ENCODE assay signal across 17 cellular contexts in the genomic region with DNA sequence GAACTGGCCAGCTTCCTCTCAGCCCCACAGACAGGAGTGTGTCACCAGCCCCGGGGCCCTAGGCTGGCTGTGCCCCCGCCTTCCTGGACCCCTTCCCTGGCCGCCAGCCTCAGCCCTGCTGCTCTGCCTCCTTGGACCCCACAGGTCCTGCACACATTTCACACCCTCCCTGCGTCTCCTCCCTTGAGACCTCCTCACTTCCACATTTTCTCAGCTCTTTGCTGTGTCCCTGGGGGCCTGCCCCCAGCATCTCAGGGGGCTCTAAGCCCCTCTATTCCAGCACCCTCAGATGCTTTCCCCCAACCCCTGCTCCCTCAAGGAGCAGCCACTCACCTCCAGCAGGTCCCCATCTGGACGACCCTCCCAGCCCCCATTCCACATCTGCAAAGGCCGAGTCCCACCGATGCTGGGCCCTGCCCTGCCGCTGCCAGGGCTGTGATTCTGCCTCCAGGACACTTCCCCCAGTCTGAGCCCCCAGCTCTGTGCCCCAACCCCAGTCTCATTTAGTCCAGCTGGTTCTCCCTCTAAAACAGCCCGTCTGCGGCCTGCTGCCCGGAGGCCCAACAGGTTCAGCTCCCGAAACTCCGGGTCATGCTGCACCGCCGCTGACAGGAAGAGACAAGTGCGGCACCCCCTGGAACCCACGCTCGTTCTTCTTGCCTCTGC. TPM values are rescaled to one million over a fixed set of nuclear protein-coding genes. Genes with fewer than 3 reads are reported as not detected.
"Had no signal": no experiment of that assay in that cellular context is flagged by ENCODE, and none has a peak within 500 bp of the region (broad histone marks: within the 10 kb centered on the region; RNA-seq: fewer than 3 reads in every experiment).

No MANE protein-coding gene starts in this region.

- H3K9me3 ChIP-seq: gastroesophageal sphincter, lower lobe of right lung, upper lobe of left lung had no signal

- H3K36me3 ChIP-seq: brain microvascular endothelial cell, gastroesophageal sphincter, lower lobe of right lung, upper lobe of left lung had no signal

- H3K27me3 ChIP-seq: brain microvascular endothelial cell had no signal

- H3K27ac ChIP-seq: brain microvascular endothelial cell, epithelial cell of prostate, gastroesophageal sphincter, lower lobe of right lung, upper lobe of left lung had no signal

- ATAC-seq: activated naive CD4-positive, alpha-beta T cell treated with anti-CD3 and anti-CD28 coated beads, Interleukin-2, amount 50 U/mL, for 72 hours; activated T-cell treated with anti-CD3 and anti-CD28 coated beads, Interleukin-2, amount 50 U/mL, for 4 hours; effector memory CD8-positive, alpha-beta T cell; gastroesophageal sphincter; lower lobe of right lung; naive thymus-derived CD4-positive, alpha-beta T cell had no signal

- DNase-seq: activated CD4-positive, CD25-positive, alpha-beta regulatory T cell; activated effector memory CD4-positive, alpha-beta T cell treated with anti-CD3 and anti-CD28 coated beads, Interleukin-2, amount 50 U/mL, for 16 hours; activated T-cell treated with anti-CD3 and anti-CD28 coated beads, Interleukin-2, amount 50 U/mL, for 4 hours; amniotic stem cell; brain microvascular endothelial cell; cerebellar nuclear complex; effector memory CD8-positive, alpha-beta T cell; hypothalamus; lower lobe of right lung; midbrain; naive thymus-derived CD4-positive, alpha-beta T cell; occipital lobe; stimulated activated naive CD4-positive, alpha-beta T cell had no signal

- H3K4me3 ChIP-seq: upper lobe of left lung had no signal

RNA-seq across cellular contexts. Expression of a gene that starts 4.2 kb away (rescaled TPM):
- total RNA-seq: activated T-cell treated with anti-CD3 and anti-CD28 coated beads, Interleukin-2, amount 50 U/mL, for 4 hours; gastroesophageal sphincter; lower lobe of right lung had no signal
- polyA plus RNA-seq: naive thymus-derived CD4-positive, alpha-beta T cell had no signal

RNA-seq across cellular contexts. Expression of a gene that starts 7.6 kb away (rescaled TPM):
- total RNA-seq: activated naive CD4-positive, alpha-beta T cell treated with anti-CD3 and anti-CD28 coated beads, Interleukin-2, amount 50 U/mL, for 72 hours; activated T-cell treated with anti-CD3 and anti-CD28 coated beads, Interleukin-2, amount 50 U/mL, for 4 hours; occipital lobe had no signal
- polyA plus RNA-seq: naive thymus-derived CD4-positive, alpha-beta T cell had no signal

RNA-seq across cellular contexts. Expression of a gene that starts 9.9 kb away (rescaled TPM):
- total RNA-seq: occipital lobe had no signal

RNA-seq across cellular contexts. Expression of a gene that starts 12.9 kb away (rescaled TPM):
- polyA plus RNA-seq: naive thymus-derived CD4-positive, alpha-beta T cell had no signal
